In genomic region chr1:221462345-221462744, GRCh38 we compare ENCODE assay signal across 24 cellular contexts.
DNase-seq lines count a peak whose midpoint lies in the region; TF ChIP-seq lines count a peak whose summit lies in the region.
"Had no signal": no experiment of that assay in that cellular context is flagged by ENCODE, and none has a peak within 500 bp of the region (broad histone marks: within the 10 kb centered on the region; RNA-seq: fewer than 3 reads in every experiment).

No MANE protein-coding gene starts in this region.

- intact Hi-C loops in head of caudate nucleus (cut with DNase I), result no loop called here

- H3K27ac ChIP-seq in caudate nucleus (ENCODE audit: low read depth, low read length), result no peak overlapping the region
- H3K27ac ChIP-seq: body of pancreas, gastroesophageal sphincter, hepatocyte, ovary, suprapubic skin, upper lobe of right lung had no signal

- TF ChIP-seq CTCF in choroid plexus epithelial cell (conservative IDR thresholded peaks at IDR 0.05; ENCODE audit: low read depth, low read length) (no peak), foreskin fibroblast (IDR thresholded peaks at IDR 0.05; ENCODE audit: low read depth, low read length) (no peak)

- H3K4me3 ChIP-seq in choroid plexus epithelial cell (ENCODE audit: low read depth, low read length), result no peak overlapping the region
- H3K4me3 ChIP-seq in foreskin fibroblast (ENCODE audit: low read depth in 1 of 2, low read length in 2 of 2), result no peak overlapping the region
- H3K4me3 ChIP-seq: body of pancreas, gastroesophageal sphincter, GM23338, hepatocyte, ovary, suprapubic skin, upper lobe of right lung had no signal

- peak; percentile 5 for DNase-seq in MV-4-11 (lab: John Stamatoyannopoulos, UW)
- peak; percentile 53 for DNase-seq in choroid plexus epithelial cell (ENCODE audit: low read depth)
- DNase-seq in foreskin fibroblast, result peak; percentile 26 to 45
- DNase-seq in stromal cell of bone marrow (ENCODE audit: low read depth), result peak; percentile 49
- no peak for DNase-seq in cerebellar nuclear complex (lab: John Stamatoyannopoulos, UW)
- DNase-seq in caudate nucleus (lab: John Stamatoyannopoulos, UW), result no peak
- no peak for DNase-seq in head of caudate nucleus
- DNase-seq: activated CD4-positive, alpha-beta T cell treated with anti-CD3 and anti-CD28 coated beads, Interleukin-2, amount 50 U/mL, for 4 hours; activated naive CD4-positive, alpha-beta T cell treated with Interleukin-2 at 50 U/mL for 16 hours; body of pancreas; DMS79 treated with DMSO at 0.1 percent for 48 hours; GF-D8; Karpas-422; left colon; NCI-H510A; ovary; SK-N-SH; small intestine; stimulated activated naive CD4-positive, alpha-beta T cell; upper lobe of right lung had no signal

Comparison
In these comparisons a context has a peak if more than half of its experiments do, and no peak if none do; other contexts are left out.
1. DNase-seq: peak in MV-4-11 (single experiment), choroid plexus epithelial cell (single experiment), foreskin fibroblast (2 of 2) and stromal cell of bone marrow (single experiment); none in cerebellar nuclear complex (0 of 2), caudate nucleus (0 of 61) and head of caudate nucleus (0 of 42).